8 cellular contexts compared by ENCODE assay signal in the genomic region with DNA sequence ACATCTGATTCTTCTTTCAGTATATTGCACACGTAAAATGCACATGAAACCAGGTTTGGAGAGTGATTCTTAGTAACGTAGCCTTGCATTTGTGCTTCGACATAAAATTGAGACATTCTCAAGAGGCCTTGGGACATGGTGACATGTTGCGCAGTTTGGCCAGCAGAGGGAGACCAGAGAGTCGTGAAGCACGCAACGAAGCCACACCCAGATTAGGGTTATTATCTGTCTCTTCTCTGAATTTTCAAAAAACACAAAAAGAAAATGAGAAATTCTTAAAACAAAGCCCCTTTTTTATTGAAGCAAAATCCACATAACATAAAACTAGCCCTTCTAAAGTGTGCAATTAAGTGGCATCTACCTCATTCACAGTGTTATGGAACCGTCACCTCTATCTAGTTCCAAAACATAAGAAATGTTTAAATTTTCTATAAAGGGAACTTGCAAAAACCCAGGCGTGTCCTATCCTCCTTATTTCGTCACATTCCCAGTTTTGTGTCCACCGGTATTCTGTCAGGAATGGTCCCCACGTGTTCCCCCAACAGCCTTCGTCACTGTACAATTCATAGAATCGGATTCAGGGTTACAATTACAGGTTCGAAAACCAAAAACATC.
DNase-seq lines count a peak whose midpoint lies in the region; ATAC-seq and TF ChIP-seq lines count a peak whose summit lies in the region.

No MANE protein-coding gene starts in this region.

- no peaks in the 10 kb centered on the region for H3K36me3 Mint-ChIP-seq in T-helper 17 cell (ENCODE audit: low read depth)

- peak overlapping the region; percentile 65 for H3K4me3 Mint-ChIP-seq in T-helper 17 cell

- TF ChIP-seq CTCF in LNCaP clone FGC (IDR thresholded peaks at IDR 0.05; ENCODE audit: control insufficient read depth, extremely low read depth, insufficient read depth) (peak; percentile 67), right atrium auricular region (IDR thresholded peaks at IDR 0.05) (peak; percentile 67 to 86)

- H3K9me3 ChIP-seq in T-helper 17 cell (ENCODE audit: control insufficient read depth, low read length, poor library complexity, severe bottlenecking) = no peaks in the 10 kb centered on the region
- H3K9me3 ChIP-seq in right atrium auricular region = no peaks in the 10 kb centered on the region
- no peaks in the 10 kb centered on the region for H3K9me3 ChIP-seq in aorta (ENCODE audit: control insufficient read depth, low read length)

- peak overlapping the region; percentile 95 for H3K27ac Mint-ChIP-seq in T-helper 17 cell

- no peaks in the 10 kb centered on the region for H3K27me3 ChIP-seq in right atrium auricular region
- no peaks in the 10 kb centered on the region for H3K27me3 ChIP-seq in aorta (ENCODE audit: control insufficient read depth in 1 of 2, insufficient read depth in 2 of 2, low read length in 1 of 2)

- H3K36me3 ChIP-seq in right atrium auricular region (no peaks in the 10 kb centered on the region), aorta (ENCODE audit: control insufficient read depth in 1 of 2, insufficient read depth in 2 of 2, low read length in 1 of 2) (no peaks in the 10 kb centered on the region)

- DNase-seq in NCI-H345 (lab: John Stamatoyannopoulos, UW) = peak; percentile 15
- DNase-seq in NCI-H345 treated with DMSO at 0.1 percent for 48 hours (lab: John Stamatoyannopoulos, UW; ENCODE audit: unreplicated experiment) = no peak
- peak; percentile 62 for DNase-seq in LNCaP clone FGC (ENCODE audit: low read depth)
- DNase-seq in T-helper 17 cell = peak; percentile 47 to 63 (median 53)
- DNase-seq in amygdala (lab: John Stamatoyannopoulos, UW) = peak in 40 of 56 donors; percentile 1 to 82 (median 32)
- peak; percentile 90 for DNase-seq in right atrium auricular region (ENCODE audit: low spot score)
- DNase-seq in retina = peak; percentile 58
- DNase-seq in aorta = peak; percentile 89

- H3K4me3 ChIP-seq in LNCaP clone FGC (ENCODE audit: low read depth, low read length) = no peak overlapping the region
- peak overlapping the region in 1 of 2 donors; percentile 31 for H3K4me3 ChIP-seq in right atrium auricular region
- no peak overlapping the region for H3K4me3 ChIP-seq in aorta (ENCODE audit: low read length in 2 of 2)

- peaks cover 29% of the 10 kb centered on the region for H3K4me1 Mint-ChIP-seq in T-helper 17 cell

- H3K4me1 ChIP-seq in right atrium auricular region (peaks cover 0 to 55% of the 10 kb centered on the region in 2 donors), aorta (ENCODE audit: control insufficient read depth in 1 of 2, insufficient read depth in 2 of 2, low read length in 2 of 2) (peaks cover 0 to 3% of the 10 kb centered on the region in 2 donors)

- intact Hi-C loops in aorta (cut with DNase I) = loop anchor here (2.0 to 5.0 kb wide), 4 partner anchors 108 to 161 kb away; a partner anchor contains a TSS

- no peaks in the 10 kb centered on the region for H3K27me3 Mint-ChIP-seq in T-helper 17 cell

- 24% methylated on average over 15 of the region's 15 CpGs for WGBS in aorta, 2 donors

- peak; percentile 78 for ATAC-seq in T-helper 17 cell
- peak; percentile 81 for ATAC-seq in aorta (ENCODE audit: low FRiP score)

- H3K27ac ChIP-seq in right atrium auricular region (peak overlapping the region; percentile 86 to 87), aorta (ENCODE audit: low read depth in 1 of 2, low read length in 2 of 2) (peak overlapping the region in 1 of 2 donors; percentile 24)
